Comparison of ENCODE assay signal across 22 cellular contexts in the genomic region with DNA sequence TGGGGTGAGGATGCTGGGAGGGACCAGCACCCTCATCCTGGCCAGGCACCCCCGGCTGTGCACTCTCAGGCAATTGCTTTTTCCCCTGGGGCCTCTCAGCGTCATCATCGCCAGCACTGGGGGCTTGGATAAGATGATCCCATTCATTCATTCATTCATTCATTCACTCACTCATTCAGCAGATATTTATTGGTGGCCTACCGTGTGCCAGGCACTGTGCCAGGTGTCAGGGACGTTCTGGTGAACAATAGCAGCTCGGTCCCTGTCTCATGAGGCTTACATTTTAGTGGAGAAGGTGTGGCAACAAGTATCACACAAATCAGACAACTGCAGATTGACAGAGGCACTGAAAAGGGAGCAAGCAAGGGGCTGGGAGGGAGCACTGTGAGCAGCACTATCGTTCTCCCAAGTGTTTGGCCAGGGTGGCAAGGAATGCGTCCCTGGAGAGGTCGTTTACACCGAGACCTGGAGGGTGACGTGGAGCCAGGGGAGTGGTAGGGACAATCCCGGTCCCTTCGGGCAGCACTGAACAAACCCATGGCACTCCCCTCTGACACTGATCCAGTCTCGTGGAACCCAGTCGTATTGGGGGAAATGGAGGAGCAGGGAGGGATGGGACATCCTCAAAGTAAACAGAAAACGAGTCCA.
"Had no signal": no experiment of that assay in that cellular context is flagged by ENCODE, and none has a peak within 500 bp of the region (broad histone marks: within the 10 kb centered on the region; RNA-seq: fewer than 3 reads in every experiment).

No MANE protein-coding gene starts in this region.

- H3K27me3 ChIP-seq: colonic mucosa, tibial nerve had no signal

- DNase-seq: activated CD4-positive, alpha-beta memory T cell treated with anti-CD3 and anti-CD28 coated beads, Interleukin-2, amount 10 ng/mL, durations not matched to agents 7 days and 5 days; activated CD4-positive, CD25-positive, alpha-beta regulatory T cell treated with anti-CD3 and anti-CD28 coated beads, Interleukin-2, amount 50 U/mL, for 72 hours; activated naive CD4-positive, alpha-beta T cell treated with anti-CD3 and anti-CD28 coated beads, Interleukin-2, amount 50 U/mL, for 16 hours; caudate nucleus; colonic mucosa; effector CD4-positive, alpha-beta T cell; esophagus squamous epithelium; glutamatergic neuron; hypothalamus; mesendoderm; occipital lobe; right cardiac atrium; stimulated activated CD4-positive, alpha-beta T cell treated with anti-CD3 and anti-CD28 coated beads, Interleukin-4, amount 100 ng/mL, for 24 hours; stimulated activated naive CD4-positive, alpha-beta T cell; substantia nigra; T-helper 9 cell had no signal

- H3K9me3 ChIP-seq: colonic mucosa, esophagus squamous epithelium, prostate gland had no signal

- H3K4me1 Mint-ChIP-seq: activated CD4-positive, alpha-beta memory T cell treated with anti-CD3 and anti-CD28 coated beads, Interleukin-2, amount 10 ng/mL, durations not matched to agents 7 days and 5 days; T-cell had no signal

- H3K4me3 ChIP-seq: colonic mucosa, esophagus squamous epithelium, prostate gland, skin epidermis, tibial nerve had no signal

- H3K4me3 Mint-ChIP-seq: activated CD4-positive, alpha-beta memory T cell treated with anti-CD3 and anti-CD28 coated beads, Interleukin-2, amount 10 ng/mL, durations not matched to agents 7 days and 5 days; natural killer cell treated with Interleukin-12 subunit alpha and Interleukin-12 subunit beta and Interleukin-15 and Interleukin-18, amount 100 ng/mL, for 72 hours; T-cell had no signal

- H3K27ac Mint-ChIP-seq: activated CD4-positive, alpha-beta memory T cell treated with anti-CD3 and anti-CD28 coated beads, Interleukin-2, amount 10 ng/mL, durations not matched to agents 7 days and 5 days; natural killer cell treated with Interleukin-12 subunit alpha and Interleukin-12 subunit beta and Interleukin-15 and Interleukin-18, amount 100 ng/mL, for 72 hours; T-cell had no signal

- H3K36me3 Mint-ChIP-seq: natural killer cell treated with Interleukin-12 subunit alpha and Interleukin-12 subunit beta and Interleukin-15 and Interleukin-18, amount 100 ng/mL, for 72 hours; T-cell had no signal

- H3K27ac ChIP-seq: colonic mucosa, esophagus squamous epithelium, prostate gland, skin epidermis, tibial nerve had no signal

- H3K9me3 Mint-ChIP-seq: activated CD4-positive, alpha-beta memory T cell treated with anti-CD3 and anti-CD28 coated beads, Interleukin-2, amount 10 ng/mL, durations not matched to agents 7 days and 5 days; natural killer cell treated with Interleukin-12 subunit alpha and Interleukin-12 subunit beta and Interleukin-15 and Interleukin-18, amount 100 ng/mL, for 72 hours; T-cell had no signal

- FAIRE-seq: endothelial cell of umbilical vein had no signal

- H3K36me3 ChIP-seq: colonic mucosa, esophagus squamous epithelium, prostate gland, tibial nerve had no signal

- ATAC-seq: natural killer cell treated with Interleukin-12 subunit alpha and Interleukin-12 subunit beta and Interleukin-15 and Interleukin-18, amount 100 ng/mL, for 72 hours; right cardiac atrium; T-cell had no signal

- H3K4me1 ChIP-seq: colonic mucosa, prostate gland, tibial nerve had no signal

- H3K27me3 Mint-ChIP-seq: activated CD4-positive, alpha-beta memory T cell treated with anti-CD3 and anti-CD28 coated beads, Interleukin-2, amount 10 ng/mL, durations not matched to agents 7 days and 5 days had no signal
